18 cellular contexts compared by ENCODE assay signal in the genomic region with DNA sequence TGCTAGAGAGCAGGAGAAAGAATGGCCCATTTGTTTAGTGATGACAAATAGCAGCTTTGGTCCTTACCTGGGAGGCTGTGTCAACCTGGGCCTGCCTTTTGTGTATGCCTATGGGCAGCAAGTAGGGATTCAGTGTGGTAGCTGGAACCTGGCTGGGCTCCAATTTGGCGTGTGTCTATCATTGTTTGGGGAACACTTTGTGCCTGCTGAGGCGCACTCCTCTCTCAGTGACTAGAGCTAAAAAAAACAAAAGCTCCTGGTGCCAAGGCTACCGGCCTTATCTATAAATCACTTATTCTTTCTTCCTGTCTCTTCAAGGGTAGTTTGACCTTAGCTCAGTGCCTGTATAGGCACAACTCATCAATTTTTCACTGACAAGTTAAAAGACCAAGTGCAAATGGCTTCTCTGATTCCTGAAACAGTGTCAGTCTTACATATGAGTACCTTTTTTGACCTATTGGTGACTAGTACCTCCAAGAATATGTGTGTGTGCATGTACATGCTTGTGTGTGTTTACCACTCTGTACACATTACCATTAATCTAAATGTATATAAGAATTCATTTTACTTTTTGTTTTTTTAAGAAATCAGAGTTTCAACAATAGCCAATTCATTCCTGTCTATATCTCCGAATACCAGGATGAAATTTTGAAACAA. TPM values are rescaled to one million over a fixed set of nuclear protein-coding genes. Genes with fewer than 3 reads are reported as not detected.
A peak's percentile ranks its signal among the peaks of the same experiment; 100 is the strongest.
DNase-seq lines count a peak whose midpoint lies in the region; ATAC-seq and TF ChIP-seq lines count a peak whose summit lies in the region.
"Had no signal": no experiment of that assay in that cellular context is flagged by ENCODE, and none has a peak within 500 bp of the region (broad histone marks: within the 10 kb centered on the region; RNA-seq: fewer than 3 reads in every experiment).

No MANE protein-coding gene starts in this region.

- no peak for ATAC-seq in aorta (ENCODE audit: low FRiP score)
- ATAC-seq in HG02759 (IDR thresholded peaks at IDR 0.05; ENCODE audit: unreplicated experiment): no peak
- ATAC-seq: activated T-helper 17 cell treated with anti-CD3 and anti-CD28 coated beads, Interleukin-2, amount 50 U/mL, for 72 hours; K562 had no signal

- no peak overlapping the region for H3K4me3 ChIP-seq in LNCaP clone FGC (ENCODE audit: low read depth, low read length)
- no peak overlapping the region for H3K4me3 ChIP-seq in right atrium auricular region
- no peak overlapping the region for H3K4me3 ChIP-seq in aorta (ENCODE audit: low read length in 2 of 2)
- H3K4me3 ChIP-seq: K562, SJSA1 had no signal

- TF ChIP-seq CTCF in LNCaP clone FGC (IDR thresholded peaks at IDR 0.05; ENCODE audit: control insufficient read depth, extremely low read depth, insufficient read depth) (no peak), VCaP (conservative IDR thresholded peaks at IDR 0.05) (no peak), right atrium auricular region (IDR thresholded peaks at IDR 0.05) (no peak), GM20000 (IDR thresholded peaks at IDR 0.05; ENCODE audit: extremely low read depth, missing control alignments) (no peak)

- DNase-seq in LNCaP clone FGC (ENCODE audit: low read depth): peak; percentile 98
- DNase-seq in right atrium auricular region (ENCODE audit: low spot score): peak; percentile 69
- DNase-seq in renal cortical epithelial cell (ENCODE audit: low read depth): peak; percentile 34
- DNase-seq in GM20000 (ENCODE audit: low spot score): no peak
- DNase-seq in aorta: no peak
- DNase-seq in activated T-cell treated with anti-CD3 and anti-CD28 coated beads, Interleukin-2, amount 50 U/mL, for 48 hours: no peak
- DNase-seq: activated B cell treated with CpG ODN at 0.5 μM for 24 hours; stimulated activated CD4-positive, alpha-beta T cell treated with anti-CD3 and anti-CD28 coated beads, Interleukin-2, amount 100 ng/mL, for 48 hours; stimulated activated naive CD4-positive, alpha-beta T cell treated with Interleukin-2 at 50 U/mL for 16 hours had no signal

- H3K27ac ChIP-seq in VCaP (peak overlapping the region; percentile 82), right atrium auricular region (peak overlapping the region; percentile 47 to 66), aorta (ENCODE audit: low read depth in 1 of 2, low read length in 2 of 2) (no peak overlapping the region)
- H3K27ac ChIP-seq: neutrophil, SJSA1 had no signal

- H3K4me1 ChIP-seq in right atrium auricular region (peaks cover 0 to 7% of the 10 kb centered on the region in 2 donors), aorta (ENCODE audit: control insufficient read depth in 1 of 2, insufficient read depth in 2 of 2, low read length in 2 of 2) (no peaks in the 10 kb centered on the region)
- H3K4me1 ChIP-seq: SJSA1 had no signal

- WGBS in aorta, 2 donors: 21 to 23% methylated on average over 4 of the region's 4 CpGs

- H3K27me3 ChIP-seq in right atrium auricular region: no peaks in the 10 kb centered on the region
- H3K27me3 ChIP-seq in aorta (ENCODE audit: control insufficient read depth in 1 of 2, insufficient read depth in 2 of 2, low read length in 1 of 2): no peaks in the 10 kb centered on the region
- H3K27me3 ChIP-seq: neutrophil, SJSA1 had no signal

- intact Hi-C loops in aorta (cut with DNase I): no loop called here

- H3K36me3 ChIP-seq in right atrium auricular region (no peaks in the 10 kb centered on the region), aorta (ENCODE audit: control insufficient read depth in 1 of 2, insufficient read depth in 2 of 2, low read length in 1 of 2) (no peaks in the 10 kb centered on the region)
- H3K36me3 ChIP-seq: neutrophil, SJSA1 had no signal

- no peaks in the 10 kb centered on the region for H3K9me3 ChIP-seq in right atrium auricular region
- no peaks in the 10 kb centered on the region for H3K9me3 ChIP-seq in aorta (ENCODE audit: control insufficient read depth, low read length)
- H3K9me3 ChIP-seq: neutrophil, SJSA1 had no signal

RNA-seq across cellular contexts. Expression of gene GMNC, which starts 54.6 kb away (rescaled TPM):
- total RNA-seq in right atrium auricular region: under 1 TPM; 0.15 to 0.59 TPM
- 1.5 TPM in 1 of 2 replicates, not detected in the other for total RNA-seq in renal cortical epithelial cell
- not detected for total RNA-seq in aorta
- not detected for polyA plus RNA-seq in aorta
- total RNA-seq: activated B cell treated with CpG ODN at 0.5 μM for 24 hours; activated T-helper 17 cell treated with anti-CD3 and anti-CD28 coated beads, Interleukin-2, amount 50 U/mL, for 72 hours; H4; K562; NCI-H460; SJSA1 had no signal
- polyA plus RNA-seq: esophagus, K562 had no signal

Comparison
In these comparisons a context has a peak if more than half of its experiments do, and no peak if none do; other contexts are left out.
1. DNase-seq: peak in LNCaP clone FGC (single experiment), right atrium auricular region (single experiment) and renal cortical epithelial cell (single experiment); none in GM20000 (single experiment), aorta (0 of 2) and activated T-cell treated with anti-CD3 and anti-CD28 coated beads, Interleukin-2, amount 50 U/mL, for 48 hours (0 of 2).
2. H3K27ac ChIP-seq: peak in VCaP (single experiment) and right atrium auricular region (2 of 2); none in aorta (0 of 2).